In the genomic region with DNA sequence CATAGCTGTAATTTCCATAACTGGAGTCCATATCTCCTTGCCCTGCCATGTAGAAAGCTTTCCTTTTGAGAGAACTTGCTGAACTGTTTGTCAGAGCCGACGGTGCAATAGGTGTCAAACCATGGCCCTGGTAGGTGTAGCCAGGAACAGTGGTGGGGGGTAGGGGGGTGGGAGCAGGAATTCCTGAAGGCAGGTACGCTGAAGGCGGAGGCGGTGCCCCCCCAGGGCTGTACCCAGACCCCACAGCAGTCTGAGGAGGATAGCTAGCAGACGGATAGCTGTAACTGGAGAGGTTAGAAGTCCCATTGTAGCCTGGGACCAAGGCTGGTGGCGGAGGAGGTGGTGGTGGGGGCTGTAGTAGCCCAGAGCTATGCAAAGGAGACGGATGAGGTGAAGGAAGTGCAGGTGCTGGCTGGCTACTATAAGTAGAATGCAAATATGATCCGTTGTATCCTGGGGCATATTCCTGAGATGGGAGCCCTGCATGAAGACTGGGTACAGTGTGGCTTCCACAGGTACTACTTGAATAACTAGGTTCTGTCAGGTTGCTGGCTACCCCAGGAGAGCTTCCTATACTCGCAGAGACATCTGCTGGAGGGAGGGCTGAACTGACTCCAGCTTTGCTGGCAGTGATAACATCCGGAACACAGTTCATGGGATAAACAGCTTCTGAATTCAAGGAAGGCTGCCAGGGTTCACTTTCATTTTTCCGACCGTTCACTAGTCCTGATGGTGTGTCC, we compare ENCODE assay signal across 1 cellular context.
TF ChIP-seq lines count a peak whose summit lies in the region.

No MANE protein-coding gene starts in this region.

TF ChIP-seq in GM23338, 12 proteins besides CTCF, POLR2A, EP300 and RAD21 (continued from another document):
- TF ChIP-seq NANOG (IDR thresholded peaks at IDR 0.05; ENCODE audit: borderline replicate concordance) (no peak), ZNF331 (CRISPR knock-in tag; IDR thresholded peaks at IDR 0.05; ENCODE audit: low read depth) (no peak), STAT1 (IDR thresholded peaks at IDR 0.05; ENCODE audit: unreplicated experiment) (no peak), ZNF114 (CRISPR knock-in tag; IDR thresholded peaks at IDR 0.05) (no peak)
